ENCODE assay signal across 9 cellular contexts in the genomic region with DNA sequence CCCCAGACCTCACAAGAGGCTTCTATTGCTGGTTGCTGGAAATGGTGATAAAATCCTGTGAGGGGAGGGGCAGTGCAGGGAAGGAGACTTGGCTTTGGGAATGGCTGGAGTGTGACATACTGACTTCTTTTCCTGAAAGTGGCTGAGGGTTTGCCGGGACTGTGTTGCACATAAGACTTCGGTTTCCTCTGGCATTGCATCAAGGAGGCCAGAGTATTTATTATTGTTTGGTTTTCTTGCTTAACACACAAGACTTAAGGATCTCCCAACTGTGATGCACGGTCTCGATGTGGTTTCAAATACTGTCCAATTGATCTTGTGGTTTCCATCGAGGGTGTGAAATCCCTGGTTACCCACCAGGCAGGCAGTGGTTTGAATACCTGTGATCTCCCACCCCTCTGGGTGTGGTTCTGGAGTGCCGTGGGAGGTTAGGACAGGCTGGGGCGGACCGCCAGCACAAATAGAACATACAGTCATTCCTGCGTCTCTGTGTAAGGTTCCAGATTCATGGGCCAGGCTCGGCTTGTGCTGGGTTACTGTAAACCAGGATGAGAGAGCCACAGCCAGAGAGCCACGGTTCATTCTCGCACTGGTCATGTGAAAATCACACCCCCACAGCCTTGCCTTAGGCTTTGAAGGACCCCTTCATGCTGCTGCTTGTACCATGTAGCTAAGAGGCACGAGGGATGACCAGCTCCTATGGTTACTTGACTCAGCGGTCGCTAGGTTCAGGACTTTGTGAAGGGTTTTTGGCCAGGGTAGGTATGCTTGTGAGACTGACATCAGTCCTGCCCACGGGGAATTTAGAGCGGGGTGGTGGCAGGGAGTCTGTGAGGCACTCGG. TPM values are rescaled to one million over a fixed set of nuclear protein-coding genes. Genes with fewer than 3 reads are reported as not detected.
A peak's percentile ranks its signal among the peaks of the same experiment; 100 is the strongest.
DNase-seq lines count a peak whose midpoint lies in the region; ATAC-seq, FAIRE-seq and TF ChIP-seq lines count a peak whose summit lies in the region.
"Had no signal": no experiment of that assay in that cellular context is flagged by ENCODE, and none has a peak within 500 bp of the region (broad histone marks: within the 10 kb centered on the region; RNA-seq: fewer than 3 reads in every experiment).

No MANE protein-coding gene starts in this region.

- H3K4me3 ChIP-seq in kidney (ENCODE audit: low read length in 2 of 2): peak overlapping the region in 1 of 2 donors; percentile 24
- no peak overlapping the region for H3K4me3 ChIP-seq in skin epidermis

- H3K36me3 ChIP-seq in kidney (ENCODE audit: control insufficient read depth in 1 of 2, insufficient read depth in 2 of 2, low read length in 2 of 2): no peaks in the 10 kb centered on the region

- intact Hi-C loops in kidney (cut with DNase I): no loop called here

- no peak for TF ChIP-seq CTCF in kidney (IDR thresholded peaks at IDR 0.05; ENCODE audit: borderline replicate concordance, extremely low read depth, insufficient read depth)

- peak overlapping the region; percentile 4 to 79 for H3K9ac ChIP-seq in kidney (ENCODE audit: low read length in 2 of 2)

- DNase-seq in GOT3 (lab: John Stamatoyannopoulos, UW) (peak; percentile 33), brain pericyte (ENCODE audit: low read depth, low spot score) (peak; percentile 63), kidney (peak; percentile 82), NCI-H1092 treated with DMSO at 0.1 percent for 48 hours (lab: John Stamatoyannopoulos, UW) (no peak), NCI-H82 (lab: John Stamatoyannopoulos, UW) (no peak)

- no peak for ATAC-seq in GM19328 (IDR thresholded peaks at IDR 0.05; ENCODE audit: unreplicated experiment)
- no peak for ATAC-seq in HG03432 (IDR thresholded peaks at IDR 0.05; ENCODE audit: unreplicated experiment)

- H3K4me1 ChIP-seq in kidney (ENCODE audit: control insufficient read depth in 1 of 2, insufficient read depth in 1 of 2, low read depth in 1 of 2, low read length in 2 of 2): peaks cover 46 to 61% of the 10 kb centered on the region in 2 donors

- FAIRE-seq in kidney (lab: Jason Lieb, UNC): no peak

- H3K9me3 ChIP-seq in kidney (ENCODE audit: control insufficient read depth in 1 of 2, low read length in 2 of 2): no peaks in the 10 kb centered on the region

- peak overlapping the region; percentile 87 to 95 for H3K27ac ChIP-seq in kidney (ENCODE audit: low read depth in 2 of 2, low read length in 2 of 2)
- H3K27ac ChIP-seq in skin epidermis: peak overlapping the region; percentile 31 to 95 (median 81)

RNA-seq across cellular contexts. Expression of a gene that starts 39.2 kb away (rescaled TPM):
- total RNA-seq in kidney: 55.7 TPM
- 27.8 TPM for polyA plus RNA-seq in kidney (ENCODE audit: insufficient read depth, low read depth, low replicate concordance)

RNA-seq across cellular contexts. Expression of a gene that starts 54.3 kb away (rescaled TPM):
- 3.3 TPM for total RNA-seq in kidney
- polyA plus RNA-seq in kidney (ENCODE audit: insufficient read depth, low read depth, low replicate concordance): 11.6 TPM
- total RNA-seq: subcutaneous adipose tissue had no signal

Comparison
In these comparisons a context has a peak if more than half of its experiments do, and no peak if none do; other contexts are left out.
1. DNase-seq: peak in GOT3 (single experiment), brain pericyte (single experiment) and kidney (single experiment); none in NCI-H1092 treated with DMSO at 0.1 percent for 48 hours (single experiment) and NCI-H82 (single experiment).